ENCODE assay signal across 8 cellular contexts in the genomic region with DNA sequence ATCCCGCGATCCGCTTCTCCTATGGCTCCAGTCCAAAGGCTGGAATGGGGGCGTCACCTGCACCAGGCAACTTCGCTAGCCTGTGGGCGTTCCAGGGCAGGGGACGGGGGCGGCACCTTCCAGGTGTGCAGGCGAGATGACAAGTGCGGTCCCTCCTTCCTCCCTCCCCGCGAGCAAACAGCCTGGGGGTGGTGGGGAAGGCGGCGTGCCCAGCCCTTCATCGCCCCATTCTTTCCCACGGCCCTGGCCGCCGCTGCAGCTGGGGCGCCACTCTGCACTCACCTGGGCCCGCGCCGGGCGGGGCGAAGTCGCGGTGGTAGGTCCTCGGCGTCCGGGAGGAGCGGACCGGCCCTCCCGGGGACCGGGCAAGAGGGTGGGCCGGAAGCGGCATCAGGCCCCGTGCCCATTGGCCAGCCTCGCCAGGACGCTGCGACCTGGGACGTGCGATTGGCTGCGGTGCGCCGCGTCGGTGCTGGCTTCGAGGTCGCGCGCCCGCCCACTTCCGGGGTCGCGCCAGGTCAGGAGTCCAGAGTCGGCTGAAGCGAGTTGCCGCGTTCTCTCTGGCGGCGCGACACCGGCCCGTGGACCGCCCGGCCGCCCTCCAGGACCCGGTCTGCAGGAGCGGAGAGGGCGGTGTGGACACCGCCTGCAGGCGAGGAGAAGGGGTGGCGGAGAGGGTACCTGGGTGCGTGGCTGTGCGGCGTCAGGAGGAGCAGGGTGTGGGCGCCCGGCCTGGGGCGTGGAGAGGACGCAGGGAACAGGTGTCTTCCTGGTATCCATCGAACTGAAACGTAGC. TPM values are rescaled to one million over a fixed set of nuclear protein-coding genes. Genes with fewer than 3 reads are reported as not detected.
DNase-seq lines count a peak whose midpoint lies in the region; ATAC-seq, FAIRE-seq and TF ChIP-seq lines count a peak whose summit lies in the region.

A gene with protein sequence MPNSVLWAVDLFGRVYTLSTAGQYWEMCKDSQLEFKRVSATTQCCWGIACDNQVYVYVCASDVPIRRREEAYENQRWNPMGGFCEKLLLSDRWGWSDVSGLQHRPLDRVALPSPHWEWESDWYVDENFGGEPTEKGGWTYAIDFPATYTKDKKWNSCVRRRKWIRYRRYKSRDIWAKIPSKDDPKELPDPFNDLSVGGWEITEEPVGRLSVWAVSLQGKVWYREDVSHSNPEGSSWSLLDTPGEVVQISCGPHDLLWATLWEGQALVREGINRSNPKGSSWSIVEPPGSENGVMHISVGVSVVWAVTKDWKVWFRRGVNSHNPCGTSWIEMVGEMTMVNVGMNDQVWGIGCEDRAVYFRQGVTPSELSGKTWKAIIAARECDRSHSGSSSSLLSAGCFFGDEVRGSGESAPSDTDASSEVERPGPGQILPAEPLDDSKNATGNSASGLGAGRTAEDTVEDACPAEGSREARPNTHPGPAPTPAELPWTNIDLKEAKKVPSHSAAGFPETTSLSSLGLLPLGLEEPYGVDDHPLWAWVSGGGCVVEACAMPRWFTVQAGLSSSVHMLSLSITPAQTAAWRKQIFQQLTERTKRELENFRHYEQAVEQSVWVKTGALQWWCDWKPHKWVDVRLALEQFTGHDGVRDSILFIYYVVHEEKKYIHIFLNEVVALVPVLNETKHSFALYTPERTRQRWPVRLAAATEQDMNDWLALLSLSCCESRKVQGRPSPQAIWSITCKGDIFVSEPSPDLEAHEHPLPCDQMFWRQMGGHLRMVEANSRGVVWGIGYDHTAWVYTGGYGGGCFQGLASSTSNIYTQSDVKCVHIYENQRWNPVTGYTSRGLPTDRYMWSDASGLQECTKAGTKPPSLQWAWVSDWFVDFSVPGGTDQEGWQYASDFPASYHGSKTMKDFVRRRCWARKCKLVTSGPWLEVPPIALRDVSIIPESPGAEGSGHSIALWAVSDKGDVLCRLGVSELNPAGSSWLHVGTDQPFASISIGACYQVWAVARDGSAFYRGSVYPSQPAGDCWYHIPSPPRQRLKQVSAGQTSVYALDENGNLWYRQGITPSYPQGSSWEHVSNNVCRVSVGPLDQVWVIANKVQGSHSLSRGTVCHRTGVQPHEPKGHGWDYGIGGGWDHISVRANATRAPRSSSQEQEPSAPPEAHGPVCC (minus strand): TSS at position 389 of the 796 bp plus-strand sequence. CDS start 6,086 bp downstream, outside the sequence.

- H3K27me3 Mint-ChIP-seq in central memory CD8-positive, alpha-beta T cell: no peaks in the 10 kb centered on the region

- H3K4me3 ChIP-seq in keratinocyte (ENCODE audit: control insufficient read depth in 2 of 3, extremely low read depth in 1 of 3, insufficient read depth in 2 of 3, low read depth in 1 of 3, low read length in 3 of 3): peak within 1 kb of the TSS; percentile 79 to 96 (median 88)

- ATAC-seq in GM19035 (IDR thresholded peaks at IDR 0.05; ENCODE audit: unreplicated experiment) (peak; percentile 97), HG03342 (IDR thresholded peaks at IDR 0.05; ENCODE audit: unreplicated experiment) (peak; percentile 96)
- ATAC-seq in central memory CD8-positive, alpha-beta T cell (replicated peaks; ENCODE audit: extremely low read depth, poor library complexity, severe bottlenecking): peak; percentile 75

- H4K20me1 ChIP-seq in keratinocyte (ENCODE audit: control insufficient read depth, extremely low read depth, insufficient read depth, low read length): no peaks in the 10 kb centered on the region

- H3K9me1 ChIP-seq in keratinocyte (ENCODE audit: control insufficient read depth, extremely low read depth, insufficient read depth, low read length): no peaks in the 10 kb centered on the region

- peaks cover 27% of the 10 kb centered on the region for H3K36me3 Mint-ChIP-seq in central memory CD8-positive, alpha-beta T cell (ENCODE audit: insufficient read depth)

- H3K27ac Mint-ChIP-seq in central memory CD8-positive, alpha-beta T cell (ENCODE audit: low read depth): peak within 1 kb of the TSS; percentile 88

- H3K4me1 ChIP-seq in keratinocyte (ENCODE audit: control insufficient read depth, extremely low read depth, insufficient read depth, low read length): peaks cover 8% of the 10 kb centered on the region

- peak within 1 kb of the TSS; percentile 80 for H3K9ac ChIP-seq in keratinocyte (ENCODE audit: control insufficient read depth, extremely low read depth, insufficient read depth, low read length)

- H3K4me2 ChIP-seq in keratinocyte (ENCODE audit: control insufficient read depth, extremely low read depth, insufficient read depth, low read depth, low read length): peak within 1 kb of the TSS; percentile 81

- peak; percentile 13 for FAIRE-seq in keratinocyte (lab: Jason Lieb, UNC)

- peak within 1 kb of the TSS; percentile 94 for H2AFZ ChIP-seq in keratinocyte (ENCODE audit: control insufficient read depth, low read length)

- TF ChIP-seq CTCF in AG09319 (IDR thresholded peaks at IDR 0.05; ENCODE audit: low read depth, low read length) (no peak), keratinocyte (optimal IDR thresholded peaks at IDR 0.05 in 1 of 3, IDR thresholded peaks at IDR 0.05 in 1 of 3, conservative IDR thresholded peaks at IDR 0.05 in 1 of 3; ENCODE audit: extremely low read depth in 1 of 3, insufficient read depth in 2 of 3, low read length in 3 of 3) (peak in 1 of 3 experiments; percentile 21)

- DNase-seq in AG09319 (ENCODE audit: extremely low read depth, low read depth) (peak; percentile 65), NCI-H345 treated with DMSO at 0.1 percent for 48 hours (lab: John Stamatoyannopoulos, UW; ENCODE audit: unreplicated experiment) (peak; percentile 75), keratinocyte (ENCODE audit: low read depth, low spot score) (peak; percentile 36)
- DNase-seq in activated CD4-positive, CD25-positive, alpha-beta regulatory T cell treated with anti-CD3 and anti-CD28 coated beads, Interleukin-2, amount 50 U/mL, for 16 hours (ENCODE audit: low read depth, low spot score): peak; percentile 80
- DNase-seq in central memory CD8-positive, alpha-beta T cell (ENCODE audit: low spot score in 2 of 2): peak; percentile 74 to 79
- DNase-seq in stimulated activated CD4-positive, alpha-beta T cell treated with anti-CD3 and anti-CD28 coated beads, Interleukin-15, amount 100 ng/mL, for 1 hour (ENCODE audit: low read depth in 1 of 2, low spot score in 1 of 2): peak; percentile 72 to 80

- peaks cover 17% of the 10 kb centered on the region for H3K79me2 ChIP-seq in keratinocyte (ENCODE audit: control insufficient read depth, insufficient read depth, low read length)

- peak within 1 kb of the TSS; percentile 52 for H3K27ac ChIP-seq in keratinocyte (ENCODE audit: control insufficient read depth, insufficient read depth, low read length)

- peak within 1 kb of the TSS; percentile 97 for H3K4me3 Mint-ChIP-seq in central memory CD8-positive, alpha-beta T cell

- peaks cover 0 to 5% of the 10 kb centered on the region in 2 experiments for H3K36me3 ChIP-seq in keratinocyte (ENCODE audit: control insufficient read depth in 2 of 2, extremely low read depth in 1 of 2, insufficient read depth in 2 of 2, low read length in 2 of 2)

- no peaks in the 10 kb centered on the region for H3K27me3 ChIP-seq in keratinocyte (ENCODE audit: control insufficient read depth, extremely low read depth, insufficient read depth, low read length)

- no peaks in the 10 kb centered on the region for H3K9me3 ChIP-seq in keratinocyte (ENCODE audit: control insufficient read depth, low read depth, low read length)

- no peaks in the 10 kb centered on the region for H3K9me3 Mint-ChIP-seq in central memory CD8-positive, alpha-beta T cell

- dilution Hi-C loops in keratinocyte (cut with MboI; ENCODE audit: extremely low pct_ligation_motif_present, low sequenced_read_pairs): no loop called here

- peaks cover 62% of the 10 kb centered on the region for H3K4me1 Mint-ChIP-seq in central memory CD8-positive, alpha-beta T cell

RNA-seq across cellular contexts. Expression of the gene that starts here (rescaled TPM):
- polyA plus RNA-seq in keratinocyte: 1.5 to 3.7 TPM (median 2.4 TPM) in 3 replicates
- 7.4 TPM for polyA plus RNA-seq in keratinocyte (2011; ENCODE audit: low read depth)
- 1.3 and 2.9 TPM in 2 replicates for polyA plus RNA-seq in keratinocyte (2011; cell fraction: cytosol; rRNA removed)
- polyA plus RNA-seq in keratinocyte (2011; cell fraction: nucleus; rRNA removed): 6.6 and 10.0 TPM in 2 replicates
- 4.7 and 6.3 TPM in 2 replicates for polyA plus RNA-seq in keratinocyte (2012; ENCODE audit: low replicate concordance)
- polyA minus RNA-seq in keratinocyte: 2.4 to 11.8 TPM (median 5.0 TPM) in 3 replicates
- polyA minus RNA-seq in keratinocyte (2011; cell fraction: cytosol; rRNA and poly(A)+ RNA removed): 9.0 TPM
- polyA minus RNA-seq in keratinocyte (2011; cell fraction: nucleus; rRNA and poly(A)+ RNA removed): 7.8 and 8.5 TPM in 2 replicates

Comparison
In these comparisons a context has a peak if more than half of its experiments do, and no peak if none do; other contexts are left out.
1. Peak in every context shown above with its lines: DNase-seq, ATAC-seq, H3K4me3 ChIP-seq and H3K27ac ChIP-seq.